9 cellular contexts compared by ENCODE assay signal in genomic region chr22:46355369-46355995, GRCh38. TPM values are rescaled to one million over a fixed set of nuclear protein-coding genes. Genes with fewer than 3 reads are reported as not detected.
DNase-seq lines count a peak whose midpoint lies in the region; ATAC-seq, FAIRE-seq and TF ChIP-seq lines count a peak whose summit lies in the region.
"Had no signal": no experiment of that assay in that cellular context is flagged by ENCODE, and none has a peak within 500 bp of the region (broad histone marks: within the 10 kb centered on the region; RNA-seq: fewer than 3 reads in every experiment).

No MANE protein-coding gene starts in this region.

- no peaks in the 10 kb centered on the region for H3K27me3 ChIP-seq in K562 (ENCODE audit: control insufficient read depth in 2 of 2, insufficient read depth in 2 of 2, low read length in 2 of 2)

- FAIRE-seq in K562 (lab: Jason Lieb, UNC), result no peak

- H3K27ac Mint-ChIP-seq in Calu3 (ENCODE audit: unreplicated experiment) (peak overlapping the region; percentile 81), IgD-negative memory B cell (peak overlapping the region in 2 of 3 donors; percentile 70 to 81)
- H3K27ac Mint-ChIP-seq in T-helper 2 cell treated with Interferon-gamma antibody and Interleukin-4, amounts not matched to agents 5 μg/mL and 100 μg/mL, for 36 hours, result no peak overlapping the region
- H3K27ac Mint-ChIP-seq: T-helper 1 cell treated with Interleukin-12 subunit alpha and Interleukin-12 subunit beta and Interleukin-4 antibody, amounts not matched to agents 30 μg/mL and 1 μg/mL, for 36 hours had no signal

- no peaks in the 10 kb centered on the region for H3K9me1 ChIP-seq in K562 (ENCODE audit: control insufficient read depth, insufficient read depth, low read length)

- TF ChIP-seq RAD21 in K562 (CRISPR knock-in tag; conservative IDR thresholded peaks at IDR 0.05 in 1 of 2, IDR thresholded peaks at IDR 0.05 in 1 of 2), result peak; percentile 22 to 54

- H3K4me1 Mint-ChIP-seq in Calu3 (ENCODE audit: low read depth, unreplicated experiment), result peaks cover 8% of the 10 kb centered on the region
- peaks cover 0 to 5% (median 4%) of the 10 kb centered on the region in 3 donors for H3K4me1 Mint-ChIP-seq in IgD-negative memory B cell
- no peaks in the 10 kb centered on the region for H3K4me1 Mint-ChIP-seq in T-helper 2 cell treated with Interferon-gamma antibody and Interleukin-4, amounts not matched to agents 5 μg/mL and 100 μg/mL, for 36 hours (ENCODE audit: low read depth)

- H3K79me2 ChIP-seq in K562 (ENCODE audit: control insufficient read depth, insufficient read depth, low read length), result no peaks in the 10 kb centered on the region

- POLR2A ChIA-PET in K562 (lab: Yijun Ruan, JAX), result no interaction called here

- no peak overlapping the region for H3K4me2 ChIP-seq in K562 (ENCODE audit: insufficient read depth, low read length)

- intact Hi-C loops in Calu3 (cut with micrococcal nuclease; ENCODE audit: unreplicated experiment), result loop anchor here (5.0 kb wide), 1 partner anchor 37 kb away; no protein-coding TSS in a partner anchor
- intact Hi-C loops in K562 (cut with micrococcal nuclease), result no loop called here

- H4K20me1 ChIP-seq in K562 (replicated peaks; ENCODE audit: control insufficient read depth, insufficient read depth, low read length), result peaks cover 3% of the 10 kb centered on the region; the same call in 1 of the 2 replicates

- H3K27me3 Mint-ChIP-seq in Calu3 (ENCODE audit: unreplicated experiment) (no peaks in the 10 kb centered on the region), IgD-negative memory B cell (no peaks in the 10 kb centered on the region)
- no peaks in the 10 kb centered on the region for H3K27me3 Mint-ChIP-seq in T-helper 2 cell treated with Interferon-gamma antibody and Interleukin-4, amounts not matched to agents 5 μg/mL and 100 μg/mL, for 36 hours (ENCODE audit: low read depth)

- CTCF ChIA-PET in Calu3 (lab: Charles Lee) (interaction anchor here (0.8 to 1.2 kb wide), 4 partner anchors 12 to 186 kb away, joined by 3 to 7 read pairs (median 4); no protein-coding TSS in a partner anchor), K562 (lab: Yijun Ruan, JAX; ENCODE audit: low intra/inter-chr PET ratio) (interaction anchor here (1.2 kb wide), 1 partner anchor 187 kb away, joined by 4 read pairs; no protein-coding TSS in a partner anchor)

- DNase-seq in Calu3 (peak; percentile 79), K562 (ENCODE audit: extremely low read depth in 1 of 4, low spot score in 3 of 4) (peak; percentile 48 to 66 (median 62)), iPS-NIHi7 (ENCODE audit: extremely low spot score) (peak; percentile 92), middle frontal gyrus (ENCODE audit: extremely low spot score, low spot score) (no peak), SW480 (ENCODE audit: low spot score) (no peak)
- peak; percentile 19 for DNase-seq in T-helper 2 cell treated with Interferon-gamma antibody and Interleukin-4, amounts not matched to agents 5 μg/mL and 100 μg/mL, for 36 hours (ENCODE audit: low spot score)
- DNase-seq in stimulated activated CD4-positive, alpha-beta T cell treated with anti-CD3 and anti-CD28 coated beads, Interleukin-12 subunit alpha, Interleukin-12 subunit beta, amount 100 ng/mL, for 4 hours, result peak; percentile 58

- no peak overlapping the region for H3K9ac ChIP-seq in K562 (ENCODE audit: insufficient read depth in 1 of 2, low read depth in 2 of 2, low read length in 2 of 2)

- peaks cover 0 to 3% of the 10 kb centered on the region in 2 experiments; a peak in 2 of 5 replicates for H3K4me1 ChIP-seq in K562 (replicated peaks in 1 of 2; ENCODE audit: control insufficient read depth in 2 of 2, insufficient read depth in 2 of 2, low read length in 2 of 2)

- no TSS peak for BruUV-seq in Calu3 (replicated peaks; lab: Mats Ljungman, UMichigan)
- no TSS peak for BruUV-seq in K562 (replicated peaks; lab: Mats Ljungman, UMichigan)

- no peaks in the 10 kb centered on the region for H3K9me3 Mint-ChIP-seq in Calu3 (ENCODE audit: low read depth, unreplicated experiment)
- no peaks in the 10 kb centered on the region for H3K9me3 Mint-ChIP-seq in IgD-negative memory B cell
- no peaks in the 10 kb centered on the region for H3K9me3 Mint-ChIP-seq in T-helper 2 cell treated with Interferon-gamma antibody and Interleukin-4, amounts not matched to agents 5 μg/mL and 100 μg/mL, for 36 hours
- H3K9me3 Mint-ChIP-seq: T-helper 1 cell treated with Interleukin-12 subunit alpha and Interleukin-12 subunit beta and Interleukin-4 antibody, amounts not matched to agents 30 μg/mL and 1 μg/mL, for 36 hours had no signal

- peaks cover 52% of the 10 kb centered on the region; the same call in 2 of the 3 replicates for H3K36me3 ChIP-seq in K562 (ENCODE audit: control insufficient read depth, insufficient read depth, low read length)

- peak; percentile 88 for ATAC-seq in K562

- in situ Hi-C loops in K562 (cut with MboI), result no loop called here

- WGBS in K562 (ENCODE audit: insufficient coverage, low coverage, missing lambda C conversion rate), result 71% methylated on average over 16 of the region's 22 CpGs

- H3K36me3 Mint-ChIP-seq in Calu3 (ENCODE audit: insufficient read depth, unreplicated experiment), result peaks cover 73% of the 10 kb centered on the region
- peaks cover 1% of the 10 kb centered on the region for H3K36me3 Mint-ChIP-seq in IgD-negative memory B cell
- peaks cover 11% of the 10 kb centered on the region for H3K36me3 Mint-ChIP-seq in T-helper 2 cell treated with Interferon-gamma antibody and Interleukin-4, amounts not matched to agents 5 μg/mL and 100 μg/mL, for 36 hours (ENCODE audit: low read depth)

- no peak overlapping the region for H3K4me3 Mint-ChIP-seq in Calu3 (ENCODE audit: low read depth, unreplicated experiment)
- H3K4me3 Mint-ChIP-seq in IgD-negative memory B cell, result peak overlapping the region in 1 of 4 donors; percentile 29
- no peak overlapping the region for H3K4me3 Mint-ChIP-seq in T-helper 2 cell treated with Interferon-gamma antibody and Interleukin-4, amounts not matched to agents 5 μg/mL and 100 μg/mL, for 36 hours
- H3K4me3 Mint-ChIP-seq: T-helper 1 cell treated with Interleukin-12 subunit alpha and Interleukin-12 subunit beta and Interleukin-4 antibody, amounts not matched to agents 30 μg/mL and 1 μg/mL, for 36 hours had no signal

- no peak for TF ChIP-seq EP300 in K562 (IDR thresholded peaks at IDR 0.05; ENCODE audit: low read length)

- no peak for TF ChIP-seq POLR2A in K562 (conservative IDR thresholded peaks at IDR 0.05)

- TF ChIP-seq CTCF in Calu3 (IDR thresholded peaks at IDR 0.05; ENCODE audit: unreplicated experiment) (peak; percentile 84), K562 (IDR thresholded peaks at IDR 0.05 in 2 of 3, conservative IDR thresholded peaks at IDR 0.05 in 1 of 3; ENCODE audit: insufficient read depth in 2 of 3, low read depth in 1 of 3, low read length in 3 of 3) (peak; percentile 63 to 64 (median 63))

- no peak overlapping the region for H3K4me3 ChIP-seq in K562

- no peak overlapping the region for H2AFZ ChIP-seq in K562 (ENCODE audit: low read depth, low read length)

- no peaks in the 10 kb centered on the region for H3K9me3 ChIP-seq in K562 (replicated peaks; ENCODE audit: control insufficient read depth, insufficient read depth, low read depth, low read length)

- H3K27ac ChIP-seq in K562 (ENCODE audit: extremely low read depth, low read depth, low read length), result no peak overlapping the region

RNA-seq across cellular contexts. Expression of gene TRMU, which starts 20.0 kb away (rescaled TPM):
- 74.8 and 79.6 TPM in 2 replicates for total RNA-seq in Calu3 (2022)
- 22.1 TPM for polyA plus RNA-seq in IgD-negative memory B cell
- 143 and 244 TPM in 2 replicates for total RNA-seq in K562 (2011; cell fraction: chromatin; rRNA removed; ENCODE audit: low replicate concordance)
- 146 and 197 TPM in 2 replicates for total RNA-seq in K562 (2011; cell fraction: nucleolus; rRNA removed)
- 117 and 144 TPM in 2 replicates for total RNA-seq in K562 (2011; cell fraction: nucleoplasm; rRNA removed)
- total RNA-seq in K562 (2014; rRNA removed), result 47.2 and 52.2 TPM in 2 replicates
- 28.6 and 28.8 TPM in 2 replicates for total RNA-seq in K562 (2014; rRNA removed; fragmentation: Illumina TruSeq; extraction: Trizol)
- 38.2 and 38.7 TPM in 2 replicates for total RNA-seq in K562 (2015; rRNA removed; fragmentation: Illumina TruSeq; extraction: Trizol)
- 46.0 and 47.2 TPM in 2 replicates for total RNA-seq in K562 (2021)
- 35.3 and 36.7 TPM in 2 replicates for polyA plus RNA-seq in K562 (2011; rRNA removed)
- 28.7 and 36.3 TPM in 2 replicates for polyA plus RNA-seq in K562 (2011; cell fraction: cytosol; rRNA removed)
- 224 and 236 TPM in 2 replicates for polyA plus RNA-seq in K562 (2011; cell fraction: nucleus; rRNA removed)
- 31.9 and 36.3 TPM in 2 replicates for polyA plus RNA-seq in K562 (2012)
- polyA plus RNA-seq in K562 (2014; fragmentation: Illumina TruSeq; extraction: Trizol), result 33.3 and 36.3 TPM in 2 replicates
- polyA plus RNA-seq in K562 (2014; fragmentation: Nextera tagmentation; extraction: Ambion mirVana), result 1 to 10 TPM; 2.3 to 3.7 TPM
- polyA plus RNA-seq in K562 (2014; rRNA removed), result 49.9 and 54.1 TPM in 2 replicates
- 24.6 and 28.1 TPM in 2 replicates for polyA minus RNA-seq in K562 (2011; rRNA and poly(A)+ RNA removed)
- 11.9 and 14.3 TPM in 2 replicates for polyA minus RNA-seq in K562 (2011; cell fraction: cytosol; rRNA and poly(A)+ RNA removed)
- polyA minus RNA-seq in K562 (2011; cell fraction: nucleus; rRNA and poly(A)+ RNA removed), result 113 and 153 TPM in 2 replicates

RNA-seq across cellular contexts. Expression of gene GTSE1, which starts 58.8 kb away (rescaled TPM):
- total RNA-seq in Calu3 (2022) (48.0 and 53.5 TPM in 2 replicates), K562 (2014; rRNA removed) (12.6 and 15.1 TPM in 2 replicates), K562 (2014; rRNA removed; fragmentation: Illumina TruSeq; extraction: Trizol) (7.8 and 8.6 TPM in 2 replicates), K562 (2015; rRNA removed; fragmentation: Illumina TruSeq; extraction: Trizol) (12.8 and 14.8 TPM in 2 replicates), K562 (2021) (20.5 and 22.5 TPM in 2 replicates)
- polyA plus RNA-seq in IgD-negative memory B cell (not detected), K562 (2011; rRNA removed) (12.9 and 13.9 TPM in 2 replicates), K562 (2014; fragmentation: Illumina TruSeq; extraction: Trizol) (17.2 and 18.0 TPM in 2 replicates), K562 (2014; fragmentation: Nextera tagmentation; extraction: Ambion mirVana) (1 to 10 TPM; 2.5 to 3.5 TPM), K562 (2014; rRNA removed) (16.6 and 19.6 TPM in 2 replicates)
- total RNA-seq in K562 (2011; cell fraction: chromatin; rRNA removed; ENCODE audit: low replicate concordance), result 29.5 and 46.4 TPM in 2 replicates
- total RNA-seq in K562 (2011; cell fraction: nucleolus; rRNA removed), result 24.9 and 26.0 TPM in 2 replicates
- total RNA-seq in K562 (2011; cell fraction: nucleoplasm; rRNA removed), result 25.7 and 26.0 TPM in 2 replicates
- 13.1 and 14.9 TPM in 2 replicates for polyA plus RNA-seq in K562 (2011; cell fraction: cytosol; rRNA removed)
- polyA plus RNA-seq in K562 (2011; cell fraction: nucleus; rRNA removed), result 16.7 and 24.3 TPM in 2 replicates
- 15.6 and 22.6 TPM in 2 replicates for polyA plus RNA-seq in K562 (2012)
- 6.6 and 6.7 TPM in 2 replicates for polyA minus RNA-seq in K562 (2011; rRNA and poly(A)+ RNA removed)
- 7.7 and 11.9 TPM in 2 replicates for polyA minus RNA-seq in K562 (2011; cell fraction: cytosol; rRNA and poly(A)+ RNA removed)
- polyA minus RNA-seq in K562 (2011; cell fraction: nucleus; rRNA and poly(A)+ RNA removed), result 8.8 and 11.9 TPM in 2 replicates

Comparison
In these comparisons a context has a peak if more than half of its experiments do, and no peak if none do; other contexts are left out.
1. DNase-seq: peak in Calu3 (single experiment), T-helper 2 cell treated with Interferon-gamma antibody and Interleukin-4, amounts not matched to agents 5 μg/mL and 100 μg/mL, for 36 hours (single experiment), K562 (4 of 4), iPS-NIHi7 (single experiment) and stimulated activated CD4-positive, alpha-beta T cell treated with anti-CD3 and anti-CD28 coated beads, Interleukin-12 subunit alpha, Interleukin-12 subunit beta, amount 100 ng/mL, for 4 hours (single experiment); none in middle frontal gyrus (single experiment) and SW480 (single experiment).